ENCODE assay signal across 12 cellular contexts in the genomic region with DNA sequence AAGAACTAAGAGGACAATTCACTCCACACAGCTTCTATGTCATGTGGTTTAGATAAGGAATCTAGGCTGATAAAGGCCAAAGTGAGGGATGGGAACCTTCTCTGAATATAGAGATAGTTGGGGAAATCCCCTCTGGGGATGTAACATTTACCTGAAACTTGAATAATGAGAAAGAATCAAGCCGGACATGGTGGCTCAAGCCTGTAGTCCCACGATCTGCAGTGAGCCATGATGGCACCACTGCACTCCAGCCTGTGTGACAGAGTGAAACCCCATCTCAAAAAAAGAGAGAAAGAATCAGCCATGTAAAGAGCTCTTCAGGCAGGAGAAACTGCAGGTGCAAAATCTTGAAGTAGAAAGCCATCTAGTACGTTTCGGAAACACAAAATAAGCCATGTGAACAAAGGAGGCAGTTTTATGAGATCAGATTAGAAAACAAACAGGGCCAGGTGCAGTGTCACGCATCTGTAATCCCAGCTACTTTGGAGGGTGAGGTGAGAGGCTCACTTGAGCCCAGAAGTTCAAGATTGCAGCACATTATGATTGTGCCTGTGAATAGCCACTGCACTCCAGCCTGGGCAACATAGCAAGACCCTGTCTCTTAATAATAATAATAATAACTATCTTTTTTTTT. TPM values are rescaled to one million over a fixed set of nuclear protein-coding genes. Genes with fewer than 3 reads are reported as not detected.
A peak's percentile ranks its signal among the peaks of the same experiment; 100 is the strongest.
DNase-seq lines count a peak whose midpoint lies in the region; ATAC-seq and TF ChIP-seq lines count a peak whose summit lies in the region.
"Had no signal": no experiment of that assay in that cellular context is flagged by ENCODE, and none has a peak within 500 bp of the region (broad histone marks: within the 10 kb centered on the region; RNA-seq: fewer than 3 reads in every experiment).

No MANE protein-coding gene starts in this region.

- no peaks in the 10 kb centered on the region for H3K9me3 ChIP-seq in Karpas-422 (ENCODE audit: low read length)
- H3K9me3 ChIP-seq in spleen, result no peaks in the 10 kb centered on the region
- no peaks in the 10 kb centered on the region for H3K9me3 ChIP-seq in trophoblast cell (ENCODE audit: insufficient read depth, low read depth, low read length)
- H3K9me3 ChIP-seq: transverse colon had no signal

- DNase-seq in NCI-H1417 (lab: John Stamatoyannopoulos, UW) (peak in 2 of 3 experiments; percentile 52 to 83), NCI-H1417 treated with DMSO at 0.1 percent for 48 hours (lab: John Stamatoyannopoulos, UW) (no peak), Karpas-422 (peak; percentile 61), spleen (no peak), trophoblast cell (no peak), posterior vena cava (ENCODE audit: low spot score) (no peak)
- no peak for DNase-seq in stimulated activated CD4-positive, alpha-beta T cell treated with anti-CD3 and anti-CD28 coated beads, Interleukin-4, amount 100 ng/mL, for 24 hours
- DNase-seq: 8988T; activated CD8-positive, alpha-beta T cell treated with anti-CD3 and anti-CD28 coated beads, Interleukin-2, amount 10 ng/mL, durations not matched to agents 7 days and 5 days; NCI-H524; transverse colon had no signal

- H4K12ac ChIP-seq in trophoblast cell (ENCODE audit: low read depth, low read length), result no peak overlapping the region

- peak overlapping the region; percentile 41 for H3K9ac ChIP-seq in Karpas-422 (ENCODE audit: low read length)
- no peak overlapping the region for H3K9ac ChIP-seq in trophoblast cell (ENCODE audit: low read length)

- H3K27ac ChIP-seq in Karpas-422 (ENCODE audit: low read length), result peak overlapping the region; percentile 86
- peak overlapping the region in 7 of 8 donors; percentile 18 to 76 (median 58) for H3K27ac ChIP-seq in spleen
- H3K27ac ChIP-seq in trophoblast cell (ENCODE audit: low read depth, low read length), result no peak overlapping the region
- H3K27ac ChIP-seq: transverse colon had no signal

- no peaks in the 10 kb centered on the region for H4K20me1 ChIP-seq in Karpas-422 (ENCODE audit: insufficient read depth, low read depth, low read length)

- no peak overlapping the region for H3K4ac ChIP-seq in trophoblast cell (ENCODE audit: low read depth, low read length)

- H2AFZ ChIP-seq in Karpas-422 (ENCODE audit: low read length), result peak overlapping the region; percentile 90
- H2AFZ ChIP-seq in trophoblast cell (ENCODE audit: insufficient read depth, low read length, poor library complexity), result no peak overlapping the region

- H3K14ac ChIP-seq in trophoblast cell (ENCODE audit: low read length), result no peak overlapping the region

- no peak for TF ChIP-seq CTCF in spleen (IDR thresholded peaks at IDR 0.05 in 8 of 11, conservative IDR thresholded peaks at IDR 0.05 in 3 of 11)

- H2AK5ac ChIP-seq in trophoblast cell (ENCODE audit: low read length), result no peak overlapping the region

- H2BK12ac ChIP-seq in trophoblast cell (ENCODE audit: low read length), result no peak overlapping the region

- no peak overlapping the region for H4K91ac ChIP-seq in trophoblast cell (ENCODE audit: low read depth, low read length)

- H4K8ac ChIP-seq in trophoblast cell (ENCODE audit: low read depth, low read length), result no peak overlapping the region

- H2BK5ac ChIP-seq in trophoblast cell (ENCODE audit: low read depth, low read length, poor library complexity), result no peak overlapping the region

- H3K4me1 ChIP-seq in Karpas-422 (ENCODE audit: low read length) (peaks cover 22% of the 10 kb centered on the region), spleen (peaks cover 0 to 17% (median 7%) of the 10 kb centered on the region in 6 donors), trophoblast cell (ENCODE audit: control insufficient read depth in 1 of 2, insufficient read depth in 2 of 2, low read length in 2 of 2) (peaks cover 5 to 11% of the 10 kb centered on the region in 2 experiments)

- TF ChIP-seq POLR2A in spleen (IDR thresholded peaks at IDR 0.05), result no peak

- intact Hi-C loops in spleen (cut with DNase I; ENCODE audit: low total_unique reads) (no loop called here), posterior vena cava (cut with DNase I) (loop anchor here in 1 of 2 donors (10.0 kb wide), 1 partner anchor 109 kb away; no protein-coding TSS in a partner anchor)

- H3K4me3 ChIP-seq in Karpas-422 (ENCODE audit: low read length), result 0 out of 2 replicates have a peak overlapping the region, but pooled peaks have one; percentile 0
- H3K4me3 ChIP-seq in spleen, result no peak overlapping the region
- H3K4me3 ChIP-seq in trophoblast cell (ENCODE audit: low read depth, low read length), result no peak overlapping the region
- H3K4me3 ChIP-seq: transverse colon had no signal

- H3K36me3 ChIP-seq in Karpas-422 (ENCODE audit: insufficient read depth, low read length) (no peaks in the 10 kb centered on the region), spleen (no peaks in the 10 kb centered on the region), trophoblast cell (ENCODE audit: control insufficient read depth in 1 of 2, insufficient read depth in 2 of 2, low read length in 2 of 2) (no peaks in the 10 kb centered on the region)
- H3K36me3 ChIP-seq: transverse colon had no signal

- H3K27me3 ChIP-seq in Karpas-422 (ENCODE audit: low read length) (no peaks in the 10 kb centered on the region), spleen (replicated peaks in 1 of 7) (no peaks in the 10 kb centered on the region), trophoblast cell (ENCODE audit: insufficient read depth, low read length) (no peaks in the 10 kb centered on the region)
- H3K27me3 ChIP-seq: transverse colon had no signal

- H3K23ac ChIP-seq in trophoblast cell (ENCODE audit: low read length), result no peak overlapping the region

- H3K18ac ChIP-seq in trophoblast cell (ENCODE audit: low read length), result no peak overlapping the region

- WGBS in spleen, 5 donors, result 54 to 77% (median 67%) methylated on average over 5 of the region's 5 CpGs
- WGBS in trophoblast cell (ENCODE audit: extremely low coverage, insufficient coverage, insufficient read length), result no CpG with 5 or more reads among the region's 5 CpGs

- ATAC-seq in HG02678 (IDR thresholded peaks at IDR 0.05; ENCODE audit: unreplicated experiment), result peak; percentile 70
- ATAC-seq: activated CD8-positive, alpha-beta T cell treated with anti-CD3 and anti-CD28 coated beads, Interleukin-2, amount 10 ng/mL, durations not matched to agents 7 days and 5 days had no signal

- H2BK120ac ChIP-seq in trophoblast cell (ENCODE audit: insufficient read depth, low read length, poor library complexity), result no peak overlapping the region

- H3K79me1 ChIP-seq in trophoblast cell (ENCODE audit: low read length), result peaks cover 14% of the 10 kb centered on the region

- H3K4me2 ChIP-seq in Karpas-422 (ENCODE audit: low read depth, low read length, poor library complexity, severe bottlenecking) (peak overlapping the region; percentile 54), trophoblast cell (ENCODE audit: low read length) (no peak overlapping the region)

- no peaks in the 10 kb centered on the region for H3K9me2 ChIP-seq in Karpas-422 (replicated peaks; ENCODE audit: insufficient read depth, low read length)

- peaks cover 2% of the 10 kb centered on the region for H3K79me2 ChIP-seq in Karpas-422 (ENCODE audit: low read length)
- peaks cover 6% of the 10 kb centered on the region for H3K79me2 ChIP-seq in trophoblast cell (ENCODE audit: control insufficient read depth, insufficient read depth, low read length, poor library complexity)

RNA-seq across cellular contexts. Expression of a gene that starts 4.5 kb away (rescaled TPM):
- total RNA-seq in Karpas-422 (2014; rRNA removed; shearing (Covaris generic); ENCODE audit: low replicate concordance), result 13.8 and 16.2 TPM in 2 replicates
- total RNA-seq in spleen (10 to 100 TPM; 15.3 to 19.5 (median 16.9) TPM), posterior vena cava (10 to 100 TPM; 13.1 to 15.5 TPM)
- polyA plus RNA-seq in spleen, result 1 to 10 TPM; 4.6 to 8.9 (median 6.3) TPM
- 16.5 and 17.5 TPM in 2 replicates for polyA plus RNA-seq in trophoblast cell (2013)

Comparison
In these comparisons a context has a peak if more than half of its experiments do, and no peak if none do; other contexts are left out.
1. DNase-seq: peak in NCI-H1417 (2 of 3) and Karpas-422 (single experiment); none in NCI-H1417 treated with DMSO at 0.1 percent for 48 hours (single experiment), spleen (single experiment), trophoblast cell (0 of 2), posterior vena cava (single experiment) and stimulated activated CD4-positive, alpha-beta T cell treated with anti-CD3 and anti-CD28 coated beads, Interleukin-4, amount 100 ng/mL, for 24 hours (single experiment).